Comparison of ENCODE assay signal across 1 cellular context in the genomic region with DNA sequence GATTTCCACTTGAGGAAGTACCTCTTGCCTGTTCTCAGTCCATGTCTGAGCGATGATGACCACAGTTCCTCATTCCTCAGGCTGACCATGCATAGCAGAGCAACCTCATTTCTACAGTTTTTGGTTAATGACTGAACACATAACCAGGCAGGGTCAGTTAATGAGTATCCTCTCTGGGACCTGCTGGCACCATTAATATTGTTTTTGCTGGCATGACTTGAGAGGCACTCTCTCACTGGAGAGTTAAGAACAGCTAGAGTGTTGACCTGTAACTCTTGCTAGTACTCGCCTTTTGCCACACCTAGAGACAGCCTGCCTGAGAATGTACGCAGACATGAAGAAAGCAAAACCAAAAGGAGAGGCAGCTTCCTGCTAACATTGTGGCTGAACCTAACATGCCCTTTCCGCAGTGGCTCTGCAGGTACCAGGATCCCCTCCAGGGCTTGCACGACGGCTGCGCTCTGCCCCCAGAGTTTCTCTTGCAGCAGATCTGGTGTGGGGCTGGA.
TF ChIP-seq lines count a peak whose summit lies in the region.

No MANE protein-coding gene starts in this region.

TF ChIP-seq in GM12878, 131 proteins besides CTCF, POLR2A, EP300 and RAD21 (continued from another document and continues in another):
- TF ChIP-seq, protein P1, sequence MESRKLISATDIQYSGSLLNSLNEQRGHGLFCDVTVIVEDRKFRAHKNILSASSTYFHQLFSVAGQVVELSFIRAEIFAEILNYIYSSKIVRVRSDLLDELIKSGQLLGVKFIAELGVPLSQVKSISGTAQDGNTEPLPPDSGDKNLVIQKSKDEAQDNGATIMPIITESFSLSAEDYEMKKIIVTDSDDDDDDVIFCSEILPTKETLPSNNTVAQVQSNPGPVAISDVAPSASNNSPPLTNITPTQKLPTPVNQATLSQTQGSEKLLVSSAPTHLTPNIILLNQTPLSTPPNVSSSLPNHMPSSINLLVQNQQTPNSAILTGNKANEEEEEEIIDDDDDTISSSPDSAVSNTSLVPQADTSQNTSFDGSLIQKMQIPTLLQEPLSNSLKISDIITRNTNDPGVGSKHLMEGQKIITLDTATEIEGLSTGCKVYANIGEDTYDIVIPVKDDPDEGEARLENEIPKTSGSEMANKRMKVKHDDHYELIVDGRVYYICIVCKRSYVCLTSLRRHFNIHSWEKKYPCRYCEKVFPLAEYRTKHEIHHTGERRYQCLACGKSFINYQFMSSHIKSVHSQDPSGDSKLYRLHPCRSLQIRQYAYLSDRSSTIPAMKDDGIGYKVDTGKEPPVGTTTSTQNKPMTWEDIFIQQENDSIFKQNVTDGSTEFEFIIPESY (IDR thresholded peaks at IDR 0.05) = no peak
- TF ChIP-seq, protein P2, sequence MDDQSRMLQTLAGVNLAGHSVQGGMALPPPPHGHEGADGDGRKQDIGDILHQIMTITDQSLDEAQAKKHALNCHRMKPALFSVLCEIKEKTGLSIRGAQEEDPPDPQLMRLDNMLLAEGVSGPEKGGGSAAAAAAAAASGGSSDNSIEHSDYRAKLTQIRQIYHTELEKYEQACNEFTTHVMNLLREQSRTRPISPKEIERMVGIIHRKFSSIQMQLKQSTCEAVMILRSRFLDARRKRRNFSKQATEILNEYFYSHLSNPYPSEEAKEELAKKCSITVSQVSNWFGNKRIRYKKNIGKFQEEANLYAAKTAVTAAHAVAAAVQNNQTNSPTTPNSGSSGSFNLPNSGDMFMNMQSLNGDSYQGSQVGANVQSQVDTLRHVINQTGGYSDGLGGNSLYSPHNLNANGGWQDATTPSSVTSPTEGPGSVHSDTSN (IDR thresholded peaks at IDR 0.05; ENCODE audit: insufficient replicate concordance, low read depth, low read length) = no peak
- TF ChIP-seq, protein P3, sequence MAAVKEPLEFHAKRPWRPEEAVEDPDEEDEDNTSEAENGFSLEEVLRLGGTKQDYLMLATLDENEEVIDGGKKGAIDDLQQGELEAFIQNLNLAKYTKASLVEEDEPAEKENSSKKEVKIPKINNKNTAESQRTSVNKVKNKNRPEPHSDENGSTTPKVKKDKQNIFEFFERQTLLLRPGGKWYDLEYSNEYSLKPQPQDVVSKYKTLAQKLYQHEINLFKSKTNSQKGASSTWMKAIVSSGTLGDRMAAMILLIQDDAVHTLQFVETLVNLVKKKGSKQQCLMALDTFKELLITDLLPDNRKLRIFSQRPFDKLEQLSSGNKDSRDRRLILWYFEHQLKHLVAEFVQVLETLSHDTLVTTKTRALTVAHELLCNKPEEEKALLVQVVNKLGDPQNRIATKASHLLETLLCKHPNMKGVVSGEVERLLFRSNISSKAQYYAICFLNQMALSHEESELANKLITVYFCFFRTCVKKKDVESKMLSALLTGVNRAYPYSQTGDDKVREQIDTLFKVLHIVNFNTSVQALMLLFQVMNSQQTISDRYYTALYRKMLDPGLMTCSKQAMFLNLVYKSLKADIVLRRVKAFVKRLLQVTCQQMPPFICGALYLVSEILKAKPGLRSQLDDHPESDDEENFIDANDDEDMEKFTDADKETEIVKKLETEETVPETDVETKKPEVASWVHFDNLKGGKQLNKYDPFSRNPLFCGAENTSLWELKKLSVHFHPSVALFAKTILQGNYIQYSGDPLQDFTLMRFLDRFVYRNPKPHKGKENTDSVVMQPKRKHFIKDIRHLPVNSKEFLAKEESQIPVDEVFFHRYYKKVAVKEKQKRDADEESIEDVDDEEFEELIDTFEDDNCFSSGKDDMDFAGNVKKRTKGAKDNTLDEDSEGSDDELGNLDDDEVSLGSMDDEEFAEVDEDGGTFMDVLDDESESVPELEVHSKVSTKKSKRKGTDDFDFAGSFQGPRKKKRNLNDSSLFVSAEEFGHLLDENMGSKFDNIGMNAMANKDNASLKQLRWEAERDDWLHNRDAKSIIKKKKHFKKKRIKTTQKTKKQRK (IDR thresholded peaks at IDR 0.05; ENCODE audit: low read depth, low read length) = no peak
- TF ChIP-seq, protein P4, sequence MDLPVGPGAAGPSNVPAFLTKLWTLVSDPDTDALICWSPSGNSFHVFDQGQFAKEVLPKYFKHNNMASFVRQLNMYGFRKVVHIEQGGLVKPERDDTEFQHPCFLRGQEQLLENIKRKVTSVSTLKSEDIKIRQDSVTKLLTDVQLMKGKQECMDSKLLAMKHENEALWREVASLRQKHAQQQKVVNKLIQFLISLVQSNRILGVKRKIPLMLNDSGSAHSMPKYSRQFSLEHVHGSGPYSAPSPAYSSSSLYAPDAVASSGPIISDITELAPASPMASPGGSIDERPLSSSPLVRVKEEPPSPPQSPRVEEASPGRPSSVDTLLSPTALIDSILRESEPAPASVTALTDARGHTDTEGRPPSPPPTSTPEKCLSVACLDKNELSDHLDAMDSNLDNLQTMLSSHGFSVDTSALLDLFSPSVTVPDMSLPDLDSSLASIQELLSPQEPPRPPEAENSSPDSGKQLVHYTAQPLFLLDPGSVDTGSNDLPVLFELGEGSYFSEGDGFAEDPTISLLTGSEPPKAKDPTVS (IDR thresholded peaks at IDR 0.05; ENCODE audit: low read depth, low read length) = no peak
- TF ChIP-seq, protein P5, sequence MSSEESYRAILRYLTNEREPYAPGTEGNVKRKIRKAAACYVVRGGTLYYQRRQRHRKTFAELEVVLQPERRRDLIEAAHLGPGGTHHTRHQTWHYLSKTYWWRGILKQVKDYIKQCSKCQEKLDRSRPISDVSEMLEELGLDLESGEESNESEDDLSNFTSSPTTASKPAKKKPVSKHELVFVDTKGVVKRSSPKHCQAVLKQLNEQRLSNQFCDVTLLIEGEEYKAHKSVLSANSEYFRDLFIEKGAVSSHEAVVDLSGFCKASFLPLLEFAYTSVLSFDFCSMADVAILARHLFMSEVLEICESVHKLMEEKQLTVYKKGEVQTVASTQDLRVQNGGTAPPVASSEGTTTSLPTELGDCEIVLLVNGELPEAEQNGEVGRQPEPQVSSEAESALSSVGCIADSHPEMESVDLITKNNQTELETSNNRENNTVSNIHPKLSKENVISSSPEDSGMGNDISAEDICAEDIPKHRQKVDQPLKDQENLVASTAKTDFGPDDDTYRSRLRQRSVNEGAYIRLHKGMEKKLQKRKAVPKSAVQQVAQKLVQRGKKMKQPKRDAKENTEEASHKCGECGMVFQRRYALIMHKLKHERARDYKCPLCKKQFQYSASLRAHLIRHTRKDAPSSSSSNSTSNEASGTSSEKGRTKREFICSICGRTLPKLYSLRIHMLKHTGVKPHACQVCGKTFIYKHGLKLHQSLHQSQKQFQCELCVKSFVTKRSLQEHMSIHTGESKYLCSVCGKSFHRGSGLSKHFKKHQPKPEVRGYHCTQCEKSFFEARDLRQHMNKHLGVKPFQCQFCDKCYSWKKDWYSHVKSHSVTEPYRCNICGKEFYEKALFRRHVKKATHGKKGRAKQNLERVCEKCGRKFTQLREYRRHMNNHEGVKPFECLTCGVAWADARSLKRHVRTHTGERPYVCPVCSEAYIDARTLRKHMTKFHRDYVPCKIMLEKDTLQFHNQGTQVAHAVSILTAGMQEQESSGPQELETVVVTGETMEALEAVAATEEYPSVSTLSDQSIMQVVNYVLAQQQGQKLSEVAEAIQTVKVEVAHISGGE (CRISPR knock-in tag; IDR thresholded peaks at IDR 0.05) = no peak
- no peak for TF ChIP-seq ZNF24 (IDR thresholded peaks at IDR 0.05)
- TF ChIP-seq SMARCA5 (IDR thresholded peaks at IDR 0.05) = no peak
- no peak for TF ChIP-seq NR2C1 (IDR thresholded peaks at IDR 0.05)
- TF ChIP-seq, protein P6, sequence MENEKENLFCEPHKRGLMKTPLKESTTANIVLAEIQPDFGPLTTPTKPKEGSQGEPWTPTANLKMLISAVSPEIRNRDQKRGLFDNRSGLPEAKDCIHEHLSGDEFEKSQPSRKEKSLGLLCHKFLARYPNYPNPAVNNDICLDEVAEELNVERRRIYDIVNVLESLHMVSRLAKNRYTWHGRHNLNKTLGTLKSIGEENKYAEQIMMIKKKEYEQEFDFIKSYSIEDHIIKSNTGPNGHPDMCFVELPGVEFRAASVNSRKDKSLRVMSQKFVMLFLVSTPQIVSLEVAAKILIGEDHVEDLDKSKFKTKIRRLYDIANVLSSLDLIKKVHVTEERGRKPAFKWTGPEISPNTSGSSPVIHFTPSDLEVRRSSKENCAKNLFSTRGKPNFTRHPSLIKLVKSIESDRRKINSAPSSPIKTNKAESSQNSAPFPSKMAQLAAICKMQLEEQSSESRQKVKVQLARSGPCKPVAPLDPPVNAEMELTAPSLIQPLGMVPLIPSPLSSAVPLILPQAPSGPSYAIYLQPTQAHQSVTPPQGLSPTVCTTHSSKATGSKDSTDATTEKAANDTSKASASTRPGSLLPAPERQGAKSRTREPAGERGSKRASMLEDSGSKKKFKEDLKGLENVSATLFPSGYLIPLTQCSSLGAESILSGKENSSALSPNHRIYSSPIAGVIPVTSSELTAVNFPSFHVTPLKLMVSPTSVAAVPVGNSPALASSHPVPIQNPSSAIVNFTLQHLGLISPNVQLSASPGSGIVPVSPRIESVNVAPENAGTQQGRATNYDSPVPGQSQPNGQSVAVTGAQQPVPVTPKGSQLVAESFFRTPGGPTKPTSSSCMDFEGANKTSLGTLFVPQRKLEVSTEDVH (IDR thresholded peaks at IDR 0.05; ENCODE audit: low read depth, partially characterized antibody) = no peak
- no peak for TF ChIP-seq CBX3 (IDR thresholded peaks at IDR 0.05; ENCODE audit: borderline replicate concordance, low read depth)
- TF ChIP-seq SIX5 (IDR thresholded peaks at IDR 0.05; ENCODE audit: low read depth, low read length, severe bottlenecking) = no peak
- TF ChIP-seq, protein P7, sequence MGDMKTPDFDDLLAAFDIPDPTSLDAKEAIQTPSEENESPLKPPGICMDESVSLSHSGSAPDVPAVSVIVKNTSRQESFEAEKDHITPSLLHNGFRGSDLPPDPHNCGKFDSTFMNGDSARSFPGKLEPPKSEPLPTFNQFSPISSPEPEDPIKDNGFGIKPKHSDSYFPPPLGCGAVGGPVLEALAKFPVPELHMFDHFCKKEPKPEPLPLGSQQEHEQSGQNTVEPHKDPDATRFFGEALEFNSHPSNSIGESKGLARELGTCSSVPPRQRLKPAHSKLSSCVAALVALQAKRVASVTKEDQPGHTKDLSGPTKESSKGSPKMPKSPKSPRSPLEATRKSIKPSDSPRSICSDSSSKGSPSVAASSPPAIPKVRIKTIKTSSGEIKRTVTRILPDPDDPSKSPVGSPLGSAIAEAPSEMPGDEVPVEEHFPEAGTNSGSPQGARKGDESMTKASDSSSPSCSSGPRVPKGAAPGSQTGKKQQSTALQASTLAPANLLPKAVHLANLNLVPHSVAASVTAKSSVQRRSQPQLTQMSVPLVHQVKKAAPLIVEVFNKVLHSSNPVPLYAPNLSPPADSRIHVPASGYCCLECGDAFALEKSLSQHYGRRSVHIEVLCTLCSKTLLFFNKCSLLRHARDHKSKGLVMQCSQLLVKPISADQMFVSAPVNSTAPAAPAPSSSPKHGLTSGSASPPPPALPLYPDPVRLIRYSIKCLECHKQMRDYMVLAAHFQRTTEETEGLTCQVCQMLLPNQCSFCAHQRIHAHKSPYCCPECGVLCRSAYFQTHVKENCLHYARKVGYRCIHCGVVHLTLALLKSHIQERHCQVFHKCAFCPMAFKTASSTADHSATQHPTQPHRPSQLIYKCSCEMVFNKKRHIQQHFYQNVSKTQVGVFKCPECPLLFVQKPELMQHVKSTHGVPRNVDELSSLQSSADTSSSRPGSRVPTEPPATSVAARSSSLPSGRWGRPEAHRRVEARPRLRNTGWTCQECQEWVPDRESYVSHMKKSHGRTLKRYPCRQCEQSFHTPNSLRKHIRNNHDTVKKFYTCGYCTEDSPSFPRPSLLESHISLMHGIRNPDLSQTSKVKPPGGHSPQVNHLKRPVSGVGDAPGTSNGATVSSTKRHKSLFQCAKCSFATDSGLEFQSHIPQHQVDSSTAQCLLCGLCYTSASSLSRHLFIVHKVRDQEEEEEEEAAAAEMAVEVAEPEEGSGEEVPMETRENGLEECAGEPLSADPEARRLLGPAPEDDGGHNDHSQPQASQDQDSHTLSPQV (IDR thresholded peaks at IDR 0.05) = no peak
- TF ChIP-seq KDM1A (IDR thresholded peaks at IDR 0.05; ENCODE audit: borderline replicate concordance) = no peak
- no peak for TF ChIP-seq SUZ12 (IDR thresholded peaks at IDR 0.05; ENCODE audit: unreplicated experiment)
- TF ChIP-seq MXI1 (IDR thresholded peaks at IDR 0.05; ENCODE audit: low read depth, low read length) = no peak
- no peak for TF ChIP-seq JUND (IDR thresholded peaks at IDR 0.05; ENCODE audit: low read depth, low read length)
- TF ChIP-seq ATF7 (IDR thresholded peaks at IDR 0.05; ENCODE audit: low read depth) = peak; percentile 83
- TF ChIP-seq, protein P8, sequence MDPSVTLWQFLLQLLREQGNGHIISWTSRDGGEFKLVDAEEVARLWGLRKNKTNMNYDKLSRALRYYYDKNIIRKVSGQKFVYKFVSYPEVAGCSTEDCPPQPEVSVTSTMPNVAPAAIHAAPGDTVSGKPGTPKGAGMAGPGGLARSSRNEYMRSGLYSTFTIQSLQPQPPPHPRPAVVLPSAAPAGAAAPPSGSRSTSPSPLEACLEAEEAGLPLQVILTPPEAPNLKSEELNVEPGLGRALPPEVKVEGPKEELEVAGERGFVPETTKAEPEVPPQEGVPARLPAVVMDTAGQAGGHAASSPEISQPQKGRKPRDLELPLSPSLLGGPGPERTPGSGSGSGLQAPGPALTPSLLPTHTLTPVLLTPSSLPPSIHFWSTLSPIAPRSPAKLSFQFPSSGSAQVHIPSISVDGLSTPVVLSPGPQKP (IDR thresholded peaks at IDR 0.05; ENCODE audit: low read depth, low read length) = no peak
- TF ChIP-seq, protein P9, sequence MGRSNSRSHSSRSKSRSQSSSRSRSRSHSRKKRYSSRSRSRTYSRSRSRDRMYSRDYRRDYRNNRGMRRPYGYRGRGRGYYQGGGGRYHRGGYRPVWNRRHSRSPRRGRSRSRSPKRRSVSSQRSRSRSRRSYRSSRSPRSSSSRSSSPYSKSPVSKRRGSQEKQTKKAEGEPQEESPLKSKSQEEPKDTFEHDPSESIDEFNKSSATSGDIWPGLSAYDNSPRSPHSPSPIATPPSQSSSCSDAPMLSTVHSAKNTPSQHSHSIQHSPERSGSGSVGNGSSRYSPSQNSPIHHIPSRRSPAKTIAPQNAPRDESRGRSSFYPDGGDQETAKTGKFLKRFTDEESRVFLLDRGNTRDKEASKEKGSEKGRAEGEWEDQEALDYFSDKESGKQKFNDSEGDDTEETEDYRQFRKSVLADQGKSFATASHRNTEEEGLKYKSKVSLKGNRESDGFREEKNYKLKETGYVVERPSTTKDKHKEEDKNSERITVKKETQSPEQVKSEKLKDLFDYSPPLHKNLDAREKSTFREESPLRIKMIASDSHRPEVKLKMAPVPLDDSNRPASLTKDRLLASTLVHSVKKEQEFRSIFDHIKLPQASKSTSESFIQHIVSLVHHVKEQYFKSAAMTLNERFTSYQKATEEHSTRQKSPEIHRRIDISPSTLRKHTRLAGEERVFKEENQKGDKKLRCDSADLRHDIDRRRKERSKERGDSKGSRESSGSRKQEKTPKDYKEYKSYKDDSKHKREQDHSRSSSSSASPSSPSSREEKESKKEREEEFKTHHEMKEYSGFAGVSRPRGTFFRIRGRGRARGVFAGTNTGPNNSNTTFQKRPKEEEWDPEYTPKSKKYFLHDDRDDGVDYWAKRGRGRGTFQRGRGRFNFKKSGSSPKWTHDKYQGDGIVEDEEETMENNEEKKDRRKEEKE (IDR thresholded peaks at IDR 0.05) = no peak
- peak; percentile 36 for TF ChIP-seq RELA (IDR thresholded peaks at IDR 0.05; ENCODE audit: borderline replicate concordance, partially characterized antibody)
- peak; percentile 55 for TF ChIP-seq JUNB (IDR thresholded peaks at IDR 0.05)
- TF ChIP-seq STAT1 (conservative IDR thresholded peaks at IDR 0.05) = no peak
- 0 out of 2 replicates have a peak, but pooled peaks have one; percentile 16 for TF ChIP-seq ZNF207 (IDR thresholded peaks at IDR 0.05; ENCODE audit: borderline replicate concordance)
- peak; percentile 50; the same call in 1 of the 2 replicates for TF ChIP-seq ZBED1 (IDR thresholded peaks at IDR 0.05; ENCODE audit: borderline replicate concordance)
- no peak for TF ChIP-seq MYC (IDR thresholded peaks at IDR 0.05; ENCODE audit: insufficient read depth, insufficient read length, insufficient replicate concordance, low read length, severe bottlenecking)
- no peak for TF ChIP-seq SP1 (IDR thresholded peaks at IDR 0.05; ENCODE audit: low read depth, low read length)
- no peak for TF ChIP-seq MYB (IDR thresholded peaks at IDR 0.05; ENCODE audit: borderline replicate concordance, low read depth, low read length)
- TF ChIP-seq ZNF622 (IDR thresholded peaks at IDR 0.05) = no peak
- peak; percentile 91 for TF ChIP-seq SPI1 (IDR thresholded peaks at IDR 0.05; ENCODE audit: borderline replicate concordance, insufficient read depth, low read depth, low read length)
